ENCODE assay signal across 1 cellular context in the genomic region with DNA sequence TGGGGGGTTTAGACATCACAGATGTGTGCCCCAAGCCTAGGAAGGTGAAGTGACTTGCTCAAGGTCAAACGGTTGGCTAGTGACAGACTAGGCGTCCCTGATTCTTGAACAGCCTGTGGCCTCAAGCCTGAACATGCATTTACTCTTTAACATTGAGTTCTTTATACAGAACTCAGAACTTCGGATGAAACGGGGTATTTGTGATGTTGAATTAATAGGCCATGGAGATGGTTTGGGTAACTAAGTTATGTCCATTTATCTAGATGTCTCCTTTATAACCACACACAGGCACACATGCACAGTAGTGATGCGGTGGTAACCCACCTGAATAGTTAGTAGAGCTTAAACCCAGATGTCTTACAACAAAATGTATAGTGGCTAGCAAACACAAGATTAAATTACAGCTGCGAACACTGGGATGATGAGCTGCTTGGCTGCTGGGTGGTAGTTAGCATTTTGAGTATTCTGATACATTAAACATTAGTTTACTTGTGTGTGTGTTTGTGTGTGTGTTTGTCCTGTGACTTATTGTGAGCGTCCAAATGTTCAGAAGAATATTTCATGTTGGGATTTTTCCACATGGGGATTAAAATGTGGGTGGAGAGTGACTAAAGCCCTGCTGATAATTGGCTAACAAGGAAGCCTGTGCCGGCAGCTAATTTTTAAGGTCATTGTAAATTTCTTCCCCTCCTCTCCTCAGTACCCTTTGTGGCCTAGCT.
TF ChIP-seq lines count a peak whose summit lies in the region.

No MANE protein-coding gene starts in this region.

TF ChIP-seq in IMR-90, 13 proteins besides CTCF, POLR2A, EP300 and RAD21 (continued from another document):
- TF ChIP-seq, protein P1, sequence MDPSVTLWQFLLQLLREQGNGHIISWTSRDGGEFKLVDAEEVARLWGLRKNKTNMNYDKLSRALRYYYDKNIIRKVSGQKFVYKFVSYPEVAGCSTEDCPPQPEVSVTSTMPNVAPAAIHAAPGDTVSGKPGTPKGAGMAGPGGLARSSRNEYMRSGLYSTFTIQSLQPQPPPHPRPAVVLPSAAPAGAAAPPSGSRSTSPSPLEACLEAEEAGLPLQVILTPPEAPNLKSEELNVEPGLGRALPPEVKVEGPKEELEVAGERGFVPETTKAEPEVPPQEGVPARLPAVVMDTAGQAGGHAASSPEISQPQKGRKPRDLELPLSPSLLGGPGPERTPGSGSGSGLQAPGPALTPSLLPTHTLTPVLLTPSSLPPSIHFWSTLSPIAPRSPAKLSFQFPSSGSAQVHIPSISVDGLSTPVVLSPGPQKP (IDR thresholded peaks at IDR 0.05; ENCODE audit: borderline replicate concordance, low read depth, low read length): no peak
- TF ChIP-seq CHD1 (IDR thresholded peaks at IDR 0.05; ENCODE audit: low read depth, low read length) (no peak), RFX5 (IDR thresholded peaks at IDR 0.05; ENCODE audit: low read depth, low read length) (no peak), MAFK (IDR thresholded peaks at IDR 0.05; ENCODE audit: low read depth, low read length) (no peak), SMC3 (IDR thresholded peaks at IDR 0.05; ENCODE audit: low read depth, low read length) (no peak), MXI1 (IDR thresholded peaks at IDR 0.05; ENCODE audit: borderline replicate concordance, low read depth, low read length) (no peak), MAZ (IDR thresholded peaks at IDR 0.05; ENCODE audit: borderline replicate concordance, low read depth, low read length) (no peak)
- TF ChIP-seq, protein P2, sequence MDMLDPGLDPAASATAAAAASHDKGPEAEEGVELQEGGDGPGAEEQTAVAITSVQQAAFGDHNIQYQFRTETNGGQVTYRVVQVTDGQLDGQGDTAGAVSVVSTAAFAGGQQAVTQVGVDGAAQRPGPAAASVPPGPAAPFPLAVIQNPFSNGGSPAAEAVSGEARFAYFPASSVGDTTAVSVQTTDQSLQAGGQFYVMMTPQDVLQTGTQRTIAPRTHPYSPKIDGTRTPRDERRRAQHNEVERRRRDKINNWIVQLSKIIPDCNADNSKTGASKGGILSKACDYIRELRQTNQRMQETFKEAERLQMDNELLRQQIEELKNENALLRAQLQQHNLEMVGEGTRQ (IDR thresholded peaks at IDR 0.05; ENCODE audit: low read depth, low read length): no peak
